28 cellular contexts compared by ENCODE assay signal in the genomic region with DNA sequence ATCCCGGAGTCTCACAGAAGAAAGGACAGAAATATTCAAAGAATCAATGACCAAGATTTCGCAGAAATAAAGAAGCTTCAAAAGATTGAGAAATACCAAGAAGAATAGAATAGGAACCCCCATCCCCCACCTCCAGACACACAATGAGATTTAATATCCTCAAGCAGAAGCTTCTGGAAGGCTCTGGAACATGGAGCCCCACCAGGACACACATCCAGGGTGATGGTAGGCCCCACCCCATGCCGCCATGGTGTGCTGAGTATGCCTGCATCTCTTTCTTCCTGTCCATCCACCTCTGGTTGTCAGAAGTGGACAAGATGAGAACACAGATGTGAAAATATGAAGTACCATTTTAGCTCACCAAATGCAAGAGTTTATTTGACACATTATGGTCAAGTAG. TPM values are rescaled to one million over a fixed set of nuclear protein-coding genes. Genes with fewer than 3 reads are reported as not detected.
"Had no signal": no experiment of that assay in that cellular context is flagged by ENCODE, and none has a peak within 500 bp of the region (broad histone marks: within the 10 kb centered on the region; RNA-seq: fewer than 3 reads in every experiment).

No MANE protein-coding gene starts in this region.

- H3K27ac ChIP-seq: epithelial cell of prostate, esophagus squamous epithelium, gastroesophageal sphincter, left ventricle myocardium inferior, lower lobe of right lung, parathyroid adenoma, spleen, tibial artery, upper lobe of left lung, vagina had no signal

- H3K4me3 ChIP-seq: esophagus squamous epithelium, gastroesophageal sphincter, left ventricle myocardium inferior, lower lobe of right lung, spleen, tibial artery, upper lobe of left lung, vagina had no signal

- ATAC-seq: effector memory CD8-positive, alpha-beta T cell; gastroesophageal sphincter; left cardiac atrium; lower lobe of right lung; sciatic nerve; stimulated activated memory B cell treated with anti-CD40 and anti-IgM and Interleukin-4, amounts not matched to agents 10 μg/mL and 1 μg/mL and 100 μg/mL, for 72 hours had no signal

- H3K4me1 ChIP-seq: esophagus squamous epithelium, gastroesophageal sphincter, left ventricle myocardium inferior, lower lobe of right lung, parathyroid adenoma, spleen, tibial artery, vagina had no signal

- DNase-seq: effector memory CD8-positive, alpha-beta T cell; esophagus squamous epithelium; foreskin fibroblast; glutamatergic neuron; immature natural killer cell; kidney; left cardiac atrium; left ventricle myocardium inferior; lower lobe of right lung; mesenchymal stem cell; midbrain; naive B cell; occipital lobe; spleen; stimulated activated CD4-positive, alpha-beta T cell treated with anti-CD3 and anti-CD28 coated beads, Interleukin-15, amount 100 ng/mL, for 24 hours; stimulated activated CD4-positive, alpha-beta T cell treated with anti-CD3 and anti-CD28 coated beads, Interleukin-1b, Interleukin-23, amount 100 ng/mL, for 48 hours; stimulated activated CD4-positive, alpha-beta T cell treated with anti-CD3 and anti-CD28 coated beads, Interleukin-4, amount 100 ng/mL, for 24 hours had no signal

- H3K36me3 ChIP-seq: esophagus squamous epithelium, gastroesophageal sphincter, left ventricle myocardium inferior, lower lobe of right lung, spleen, tibial artery, upper lobe of left lung, vagina had no signal

- H3K9me3 ChIP-seq: esophagus squamous epithelium, gastroesophageal sphincter, left ventricle myocardium inferior, lower lobe of right lung, spleen, tibial artery, upper lobe of left lung, vagina had no signal

- H3K27me3 ChIP-seq: upper lobe of left lung, vagina had no signal

RNA-seq across cellular contexts. Expression of a gene that starts 19.3 kb away (rescaled TPM):
- total RNA-seq: esophagus squamous epithelium, gastroesophageal sphincter, kidney, left cardiac atrium, left ventricle myocardium inferior, lower lobe of right lung, occipital lobe, pulmonary artery endothelial cell, sciatic nerve, skeletal muscle tissue, spleen, temporal lobe, upper lobe of left lung, vagina had no signal
- polyA plus RNA-seq: immature natural killer cell, spleen had no signal
